Comparison of ENCODE assay signal across 10 cellular contexts in the genomic region with DNA sequence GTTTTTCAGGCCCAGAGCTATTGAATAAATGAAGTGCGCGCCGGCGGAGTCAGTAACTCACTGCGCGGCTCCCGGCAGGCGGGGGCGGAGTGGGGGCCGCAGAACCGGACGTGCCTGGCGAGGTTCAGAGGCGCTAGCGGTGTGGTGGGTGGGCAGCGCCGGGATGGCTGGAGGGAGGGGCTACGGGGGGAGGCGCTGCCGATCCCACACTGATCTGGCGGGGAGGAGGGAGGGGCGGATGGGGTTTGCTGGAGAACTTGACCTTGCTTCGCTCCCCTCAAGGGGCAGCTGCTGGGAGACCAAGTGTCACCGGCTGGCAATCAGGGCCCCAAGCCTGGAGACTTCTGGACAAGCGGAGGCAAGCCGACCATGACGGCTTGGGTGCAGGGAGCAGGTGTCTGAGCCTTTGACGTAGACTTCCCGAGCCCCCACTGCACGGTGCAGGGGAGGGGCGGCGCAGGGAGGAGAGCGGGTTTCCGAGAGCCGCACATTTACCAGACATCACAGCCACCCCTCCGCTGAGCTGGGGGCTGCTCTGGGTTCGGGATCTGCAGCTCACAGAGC.
DNase-seq lines count a peak whose midpoint lies in the region; ATAC-seq lines count a peak whose summit lies in the region.
"Had no signal": no experiment of that assay in that cellular context is flagged by ENCODE, and none has a peak within 500 bp of the region (broad histone marks: within the 10 kb centered on the region; RNA-seq: fewer than 3 reads in every experiment).

No MANE protein-coding gene starts in this region.

- H3K4me3 Mint-ChIP-seq in stimulated activated memory B cell treated with anti-CD40 and anti-IgM and Interleukin-4, amounts not matched to agents 10 μg/mL and 1 μg/mL and 100 μg/mL, for 72 hours: no peak overlapping the region

- peak; percentile 19 for DNase-seq in NCI-H524 treated with DMSO at 0.1 percent for 48 hours (lab: John Stamatoyannopoulos, UW)
- peak; percentile 63 for DNase-seq in cardiac septum (ENCODE audit: low spot score)
- peak; percentile 57 for DNase-seq in posterior vena cava (ENCODE audit: low spot score)
- DNase-seq in activated CD4-positive, alpha-beta T cell treated with anti-CD3 and anti-CD28 coated beads, Interleukin-2, amount 50 U/mL, for 4 hours: no peak
- DNase-seq: NCI-H2029 had no signal

- H3K9me3 ChIP-seq in ES-I3 (ENCODE audit: control insufficient read depth, insufficient read depth, low read length): no peaks in the 10 kb centered on the region

- H3K36me3 Mint-ChIP-seq in stimulated activated memory B cell treated with anti-CD40 and anti-IgM and Interleukin-4, amounts not matched to agents 10 μg/mL and 1 μg/mL and 100 μg/mL, for 72 hours: no peaks in the 10 kb centered on the region

- no peaks in the 10 kb centered on the region for H3K4me1 Mint-ChIP-seq in stimulated activated memory B cell treated with anti-CD40 and anti-IgM and Interleukin-4, amounts not matched to agents 10 μg/mL and 1 μg/mL and 100 μg/mL, for 72 hours

- ATAC-seq in stimulated activated memory B cell treated with anti-CD40 and anti-IgM and Interleukin-4, amounts not matched to agents 10 μg/mL and 1 μg/mL and 100 μg/mL, for 72 hours: no peak
- no peak for ATAC-seq in GM21737 (IDR thresholded peaks at IDR 0.05; ENCODE audit: unreplicated experiment)
- no peak for ATAC-seq in HG03039 (IDR thresholded peaks at IDR 0.05; ENCODE audit: unreplicated experiment)
- ATAC-seq: GM12878 had no signal

- H3K27me3 Mint-ChIP-seq in stimulated activated memory B cell treated with anti-CD40 and anti-IgM and Interleukin-4, amounts not matched to agents 10 μg/mL and 1 μg/mL and 100 μg/mL, for 72 hours: peaks cover 62% of the 10 kb centered on the region

- intact Hi-C loops in cardiac septum (cut with DNase I) (no loop called here), posterior vena cava (cut with DNase I) (no loop called here)

- no peaks in the 10 kb centered on the region for H3K36me3 ChIP-seq in ES-I3 (ENCODE audit: insufficient read depth, low read length)

- peaks cover 10% of the 10 kb centered on the region for H3K9me3 Mint-ChIP-seq in stimulated activated memory B cell treated with anti-CD40 and anti-IgM and Interleukin-4, amounts not matched to agents 10 μg/mL and 1 μg/mL and 100 μg/mL, for 72 hours

- peaks cover 4% of the 10 kb centered on the region for H3K4me1 ChIP-seq in ES-I3 (ENCODE audit: insufficient read depth, low read length)

- peak overlapping the region; percentile 41; the same call in 1 of the 2 replicates for H3K9ac ChIP-seq in ES-I3 (ENCODE audit: low read depth, low read length)

- H3K27ac Mint-ChIP-seq in stimulated activated memory B cell treated with anti-CD40 and anti-IgM and Interleukin-4, amounts not matched to agents 10 μg/mL and 1 μg/mL and 100 μg/mL, for 72 hours: no peak overlapping the region

Comparison
In these comparisons a context has a peak if more than half of its experiments do, and no peak if none do; other contexts are left out.
1. DNase-seq: peak in NCI-H524 treated with DMSO at 0.1 percent for 48 hours (single experiment), cardiac septum (single experiment) and posterior vena cava (single experiment); none in activated CD4-positive, alpha-beta T cell treated with anti-CD3 and anti-CD28 coated beads, Interleukin-2, amount 50 U/mL, for 4 hours (0 of 2).